ENCODE assay signal across 1 cellular context in the genomic region with DNA sequence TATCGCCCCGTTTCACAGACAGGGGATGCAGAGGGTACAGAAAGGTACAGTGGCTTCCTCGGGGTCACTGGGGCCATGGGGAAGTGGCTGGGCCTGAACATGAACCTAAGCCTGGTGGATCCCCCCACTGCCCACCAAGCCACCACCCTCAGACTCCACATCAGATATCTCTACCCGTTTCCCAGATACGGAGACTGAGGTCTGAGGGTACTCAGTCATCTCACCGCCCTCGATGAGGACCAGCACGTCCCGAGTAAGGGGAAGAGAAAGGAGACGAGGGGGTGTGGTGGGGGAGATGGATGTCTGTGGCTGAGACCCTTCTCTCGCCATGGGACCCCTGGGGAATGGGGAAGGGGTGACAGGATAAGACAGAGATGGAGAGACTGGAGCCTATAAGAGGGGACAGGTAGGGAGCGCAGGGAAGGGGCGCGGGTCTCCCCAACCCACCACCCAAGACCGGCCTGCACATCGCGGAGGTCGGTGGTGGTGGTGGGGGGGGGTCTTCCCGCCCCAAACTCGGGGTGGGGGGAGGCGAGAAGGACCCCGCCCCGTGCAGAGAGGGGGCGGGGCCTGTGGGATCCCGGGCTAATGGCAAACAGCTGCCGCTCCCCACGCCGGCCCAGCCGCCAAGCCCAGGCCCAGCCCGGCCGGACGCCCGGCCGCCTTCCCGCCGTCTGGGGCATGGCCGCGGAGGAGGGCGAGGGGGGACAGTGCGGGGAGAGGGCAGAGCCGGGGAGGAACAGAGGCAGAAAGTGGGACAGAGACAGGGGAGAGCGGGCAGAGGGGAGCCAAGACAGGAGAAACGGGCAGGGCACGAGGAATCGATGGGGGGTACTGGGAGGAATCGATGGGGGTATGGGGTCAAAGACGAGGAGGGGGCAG.
TF ChIP-seq lines count a peak whose summit lies in the region.

No MANE protein-coding gene starts in this region.

TF ChIP-seq in K562, 482 proteins besides CTCF, POLR2A, EP300 and RAD21:
- TF ChIP-seq KDM1A (IDR thresholded peaks at IDR 0.05) (peak; percentile 63 to 70), RBM25 (IDR thresholded peaks at IDR 0.05; ENCODE audit: low read depth, low read length, severe bottlenecking) (peak; percentile 78), MAZ (CRISPR knock-in tag; conservative IDR thresholded peaks at IDR 0.05 in 1 of 2, IDR thresholded peaks at IDR 0.05 in 1 of 2) (0 out of 4 replicates have a peak, but pooled peaks of 1 of the 2 experiments have one; percentile 40), HDAC1 (IDR thresholded peaks at IDR 0.05) (peak in 1 of 2 experiments; percentile 73; a peak in 2 of 4 replicates), SAFB (IDR thresholded peaks at IDR 0.05; ENCODE audit: borderline replicate concordance, low read depth, low read length) (0 out of 2 replicates have a peak, but pooled peaks have one; percentile 10), RCOR1 (IDR thresholded peaks at IDR 0.05; ENCODE audit: borderline replicate concordance in 1 of 2, low read depth in 2 of 2, low read length in 2 of 2) (peak in 1 of 2 experiments; percentile 51; a peak in 1 of 4 replicates), SAP30 (IDR thresholded peaks at IDR 0.05; ENCODE audit: borderline replicate concordance, insufficient read depth, low read depth, low read length, poor library complexity, severe bottlenecking) (peak; percentile 71), NR3C1 (CRISPR knock-in tag; IDR thresholded peaks at IDR 0.05) (0 out of 2 replicates have a peak, but pooled peaks have one; percentile 50), EZH2 (IDR thresholded peaks at IDR 0.05; ENCODE audit: borderline replicate concordance, low read depth, low read length) (no peak), RBBP5 (IDR thresholded peaks at IDR 0.05; ENCODE audit: borderline replicate concordance, insufficient read depth, low read length, poor library complexity, severe bottlenecking) (peak; percentile 0), PCBP1 (IDR thresholded peaks at IDR 0.05; ENCODE audit: low read depth, low read length, poor library complexity, severe bottlenecking) (peak; percentile 87), NFXL1 (CRISPR knock-in tag; IDR thresholded peaks at IDR 0.05) (no peak), GATAD2A (IDR thresholded peaks at IDR 0.05) (0 out of 2 replicates have a peak, but pooled peaks have one; percentile 52), RAD51 (IDR thresholded peaks at IDR 0.05; ENCODE audit: borderline replicate concordance, low read depth) (no peak), YY1 (IDR thresholded peaks at IDR 0.05; ENCODE audit: borderline replicate concordance in 1 of 3, control insufficient read depth in 1 of 3, extremely low read depth in 1 of 3, insufficient read depth in 3 of 3, insufficient read length in 1 of 3, insufficient replicate concordance in 2 of 3, low read depth in 1 of 3, low read length in 2 of 3) (peak in 1 of 3 experiments; percentile 20), RB1 (IDR thresholded peaks at IDR 0.05; ENCODE audit: low read depth) (peak; percentile 24; the same call in 1 of the 2 replicates), COPS2 (conservative IDR thresholded peaks at IDR 0.05) (no peak), CBFA2T3 (IDR thresholded peaks at IDR 0.05) (peak; percentile 6; the same call in 1 of the 2 replicates), DACH1 (IDR thresholded peaks at IDR 0.05; ENCODE audit: partially characterized antibody) (peak; percentile 20), SRSF7 (optimal IDR thresholded peaks at IDR 0.05; ENCODE audit: low read depth, low read length) (no peak), ZKSCAN1 (IDR thresholded peaks at IDR 0.05; ENCODE audit: low read depth, low read length) (no peak), FIP1L1 (IDR thresholded peaks at IDR 0.05; ENCODE audit: low read depth, low read length, poor library complexity, severe bottlenecking) (peak; percentile 67), SIN3A (IDR thresholded peaks at IDR 0.05; ENCODE audit: borderline replicate concordance in 2 of 2, control insufficient read depth in 1 of 2, low read depth in 2 of 2, low read length in 2 of 2) (peak; percentile 52 to 57; a peak in 1 of 4 replicates), BCOR (IDR thresholded peaks at IDR 0.05) (peak; percentile 69), ZEB2 (IDR thresholded peaks at IDR 0.05) (no peak), SPI1 (IDR thresholded peaks at IDR 0.05; ENCODE audit: borderline replicate concordance, low read depth, low read length) (no peak), NCOR1 (IDR thresholded peaks at IDR 0.05) (0 out of 2 replicates have a peak, but pooled peaks have one; percentile 19), HDAC2 (IDR thresholded peaks at IDR 0.05) (0 out of 2 replicates have a peak, but pooled peaks have one; percentile 16)
- TF ChIP-seq, protein P1, sequence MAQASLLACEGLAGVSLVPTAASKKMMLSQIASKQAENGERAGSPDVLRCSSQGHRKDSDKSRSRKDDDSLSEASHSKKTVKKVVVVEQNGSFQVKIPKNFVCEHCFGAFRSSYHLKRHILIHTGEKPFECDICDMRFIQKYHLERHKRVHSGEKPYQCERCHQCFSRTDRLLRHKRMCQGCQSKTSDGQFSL (CRISPR knock-in tag; IDR thresholded peaks at IDR 0.05), result peak; percentile 93
- TF ChIP-seq, protein P1 (tag; IDR thresholded peaks at IDR 0.05), result peak in 1 of 2 experiments; percentile 54; a peak in 1 of 4 replicates
- TF ChIP-seq, protein P2, sequence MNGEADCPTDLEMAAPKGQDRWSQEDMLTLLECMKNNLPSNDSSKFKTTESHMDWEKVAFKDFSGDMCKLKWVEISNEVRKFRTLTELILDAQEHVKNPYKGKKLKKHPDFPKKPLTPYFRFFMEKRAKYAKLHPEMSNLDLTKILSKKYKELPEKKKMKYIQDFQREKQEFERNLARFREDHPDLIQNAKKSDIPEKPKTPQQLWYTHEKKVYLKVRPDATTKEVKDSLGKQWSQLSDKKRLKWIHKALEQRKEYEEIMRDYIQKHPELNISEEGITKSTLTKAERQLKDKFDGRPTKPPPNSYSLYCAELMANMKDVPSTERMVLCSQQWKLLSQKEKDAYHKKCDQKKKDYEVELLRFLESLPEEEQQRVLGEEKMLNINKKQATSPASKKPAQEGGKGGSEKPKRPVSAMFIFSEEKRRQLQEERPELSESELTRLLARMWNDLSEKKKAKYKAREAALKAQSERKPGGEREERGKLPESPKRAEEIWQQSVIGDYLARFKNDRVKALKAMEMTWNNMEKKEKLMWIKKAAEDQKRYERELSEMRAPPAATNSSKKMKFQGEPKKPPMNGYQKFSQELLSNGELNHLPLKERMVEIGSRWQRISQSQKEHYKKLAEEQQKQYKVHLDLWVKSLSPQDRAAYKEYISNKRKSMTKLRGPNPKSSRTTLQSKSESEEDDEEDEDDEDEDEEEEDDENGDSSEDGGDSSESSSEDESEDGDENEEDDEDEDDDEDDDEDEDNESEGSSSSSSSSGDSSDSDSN (IDR thresholded peaks at IDR 0.05; ENCODE audit: borderline replicate concordance in 1 of 2, low read depth in 2 of 2, low read length in 2 of 2), result 0 out of 4 replicates have a peak, but pooled peaks of 1 of the 2 experiments have one; percentile 28
- TF ChIP-seq, protein P3, sequence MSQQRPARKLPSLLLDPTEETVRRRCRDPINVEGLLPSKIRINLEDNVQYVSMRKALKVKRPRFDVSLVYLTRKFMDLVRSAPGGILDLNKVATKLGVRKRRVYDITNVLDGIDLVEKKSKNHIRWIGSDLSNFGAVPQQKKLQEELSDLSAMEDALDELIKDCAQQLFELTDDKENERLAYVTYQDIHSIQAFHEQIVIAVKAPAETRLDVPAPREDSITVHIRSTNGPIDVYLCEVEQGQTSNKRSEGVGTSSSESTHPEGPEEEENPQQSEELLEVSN (IDR thresholded peaks at IDR 0.05; ENCODE audit: borderline replicate concordance in 1 of 2, extremely low read depth in 1 of 2, insufficient read depth in 1 of 2, insufficient read length in 1 of 2, low read depth in 1 of 2, low read length in 1 of 2, poor library complexity in 1 of 2, severe bottlenecking in 1 of 2), result peak in 1 of 2 experiments; percentile 90
- TF ChIP-seq, protein P4, sequence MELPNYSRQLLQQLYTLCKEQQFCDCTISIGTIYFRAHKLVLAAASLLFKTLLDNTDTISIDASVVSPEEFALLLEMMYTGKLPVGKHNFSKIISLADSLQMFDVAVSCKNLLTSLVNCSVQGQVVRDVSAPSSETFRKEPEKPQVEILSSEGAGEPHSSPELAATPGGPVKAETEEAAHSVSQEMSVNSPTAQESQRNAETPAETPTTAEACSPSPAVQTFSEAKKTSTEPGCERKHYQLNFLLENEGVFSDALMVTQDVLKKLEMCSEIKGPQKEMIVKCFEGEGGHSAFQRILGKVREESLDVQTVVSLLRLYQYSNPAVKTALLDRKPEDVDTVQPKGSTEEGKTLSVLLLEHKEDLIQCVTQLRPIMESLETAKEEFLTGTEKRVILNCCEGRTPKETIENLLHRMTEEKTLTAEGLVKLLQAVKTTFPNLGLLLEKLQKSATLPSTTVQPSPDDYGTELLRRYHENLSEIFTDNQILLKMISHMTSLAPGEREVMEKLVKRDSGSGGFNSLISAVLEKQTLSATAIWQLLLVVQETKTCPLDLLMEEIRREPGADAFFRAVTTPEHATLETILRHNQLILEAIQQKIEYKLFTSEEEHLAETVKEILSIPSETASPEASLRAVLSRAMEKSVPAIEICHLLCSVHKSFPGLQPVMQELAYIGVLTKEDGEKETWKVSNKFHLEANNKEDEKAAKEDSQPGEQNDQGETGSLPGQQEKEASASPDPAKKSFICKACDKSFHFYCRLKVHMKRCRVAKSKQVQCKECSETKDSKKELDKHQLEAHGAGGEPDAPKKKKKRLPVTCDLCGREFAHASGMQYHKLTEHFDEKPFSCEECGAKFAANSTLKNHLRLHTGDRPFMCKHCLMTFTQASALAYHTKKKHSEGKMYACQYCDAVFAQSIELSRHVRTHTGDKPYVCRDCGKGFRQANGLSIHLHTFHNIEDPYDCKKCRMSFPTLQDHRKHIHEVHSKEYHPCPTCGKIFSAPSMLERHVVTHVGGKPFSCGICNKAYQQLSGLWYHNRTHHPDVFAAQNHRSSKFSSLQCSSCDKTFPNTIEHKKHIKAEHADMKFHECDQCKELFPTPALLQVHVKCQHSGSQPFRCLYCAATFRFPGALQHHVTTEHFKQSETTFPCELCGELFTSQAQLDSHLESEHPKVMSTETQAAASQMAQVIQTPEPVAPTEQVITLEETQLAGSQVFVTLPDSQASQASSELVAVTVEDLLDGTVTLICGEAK (IDR thresholded peaks at IDR 0.05), result peak; percentile 58; the same call in 1 of the 2 replicates
- TF ChIP-seq, protein P4 (CRISPR knock-in tag; IDR thresholded peaks at IDR 0.05), result no peak
- TF ChIP-seq, protein P5, sequence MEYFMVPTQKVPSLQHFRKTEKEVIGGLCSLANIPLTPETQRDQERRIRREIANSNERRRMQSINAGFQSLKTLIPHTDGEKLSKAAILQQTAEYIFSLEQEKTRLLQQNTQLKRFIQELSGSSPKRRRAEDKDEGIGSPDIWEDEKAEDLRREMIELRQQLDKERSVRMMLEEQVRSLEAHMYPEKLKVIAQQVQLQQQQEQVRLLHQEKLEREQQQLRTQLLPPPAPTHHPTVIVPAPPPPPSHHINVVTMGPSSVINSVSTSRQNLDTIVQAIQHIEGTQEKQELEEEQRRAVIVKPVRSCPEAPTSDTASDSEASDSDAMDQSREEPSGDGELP (CRISPR knock-in tag; IDR thresholded peaks at IDR 0.05; ENCODE audit: borderline replicate concordance), result peak; percentile 34; the same call in 1 of the 2 replicates
